Comparison of ENCODE assay signal across 1 cellular context in the genomic region with DNA sequence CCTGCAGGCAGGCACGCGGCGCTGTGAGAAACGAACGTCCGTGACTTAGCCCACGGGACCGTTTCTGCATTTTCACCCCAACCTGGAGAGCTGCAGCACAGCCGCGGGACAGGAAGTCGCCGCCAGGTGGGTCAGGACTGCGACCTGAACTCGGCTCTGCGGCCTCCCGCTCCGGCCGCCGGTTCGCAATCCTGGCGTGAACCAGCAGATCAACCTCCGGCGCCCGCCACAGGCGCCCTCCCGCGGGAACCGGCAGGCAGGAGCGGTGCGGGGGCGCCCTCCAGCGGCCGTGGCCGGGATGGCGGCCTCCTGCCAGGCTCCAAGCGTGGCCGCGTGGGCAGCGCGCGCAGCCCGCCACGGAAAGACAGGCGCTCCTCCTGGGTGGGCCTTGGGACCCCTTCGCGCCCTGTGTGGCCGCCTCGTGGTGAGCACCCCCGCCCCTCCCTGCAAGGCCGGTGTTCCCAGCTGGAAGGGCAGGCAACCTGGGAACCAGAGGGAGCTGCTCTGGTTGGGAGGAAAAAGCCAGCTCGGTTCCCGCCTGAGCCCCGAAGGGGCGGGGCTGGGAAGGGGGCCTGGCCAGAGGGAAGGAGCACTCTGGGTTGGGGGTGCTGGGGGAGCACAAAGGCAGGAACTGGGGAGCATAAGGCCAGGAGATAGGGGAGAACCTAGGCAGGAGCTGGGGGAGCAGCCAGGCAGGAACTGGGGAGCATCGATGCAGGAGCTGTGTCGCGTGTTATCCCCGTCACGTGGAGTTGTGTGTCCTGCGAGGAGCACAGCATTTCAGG.
TF ChIP-seq lines count a peak whose summit lies in the region.

No MANE protein-coding gene starts in this region.

TF ChIP-seq in HepG2, 621 proteins besides CTCF, POLR2A, EP300 and RAD21 (continues in another document):
- TF ChIP-seq KLF6 (CRISPR knock-in tag; IDR thresholded peaks at IDR 0.05) (peak; percentile 84), SMAD3 (CRISPR knock-in tag; IDR thresholded peaks at IDR 0.05) (0 out of 2 replicates have a peak, but pooled peaks have one; percentile 73), ZNF510 (CRISPR knock-in tag; IDR thresholded peaks at IDR 0.05; ENCODE audit: low read depth) (peak; percentile 48; the same call in 1 of the 2 replicates), CC2D1A (CRISPR knock-in tag; IDR thresholded peaks at IDR 0.05) (0 out of 2 replicates have a peak, but pooled peaks have one; percentile 48), ZNF256 (CRISPR knock-in tag; conservative IDR thresholded peaks at IDR 0.05) (no peak), NFE2L2 (IDR thresholded peaks at IDR 0.05; ENCODE audit: low read length) (peak; percentile 6; the same call in 1 of the 2 replicates), ZNF790 (CRISPR knock-in tag; IDR thresholded peaks at IDR 0.05; ENCODE audit: borderline replicate concordance) (0 out of 2 replicates have a peak, but pooled peaks have one; percentile 71), TOPORS (CRISPR knock-in tag; IDR thresholded peaks at IDR 0.05) (no peak; the same call in 1 of the 2 replicates), ZNF335 (CRISPR knock-in tag; IDR thresholded peaks at IDR 0.05) (0 out of 2 replicates have a peak, but pooled peaks have one; percentile 46), E2F5 (CRISPR knock-in tag; conservative IDR thresholded peaks at IDR 0.05) (peak; percentile 75), ZNF576 (CRISPR knock-in tag; IDR thresholded peaks at IDR 0.05) (no peak; the same call in 1 of the 2 replicates), TBX3 (IDR thresholded peaks at IDR 0.05; ENCODE audit: borderline replicate concordance) (no peak), MXI1 (IDR thresholded peaks at IDR 0.05; ENCODE audit: borderline replicate concordance, low read depth, low read length) (peak; percentile 68; the same call in 1 of the 3 replicates), KDM5B (CRISPR knock-in tag; IDR thresholded peaks at IDR 0.05; ENCODE audit: borderline replicate concordance) (peak; percentile 85; the same call in 1 of the 2 replicates), ZNF709 (CRISPR knock-in tag; IDR thresholded peaks at IDR 0.05) (no peak; the same call in 1 of the 2 replicates), ZNF331 (CRISPR knock-in tag; IDR thresholded peaks at IDR 0.05) (peak; percentile 75), NR1H2 (CRISPR knock-in tag; IDR thresholded peaks at IDR 0.05; ENCODE audit: borderline replicate concordance, low read depth) (no peak), NFKB2 (CRISPR knock-in tag; IDR thresholded peaks at IDR 0.05; ENCODE audit: borderline replicate concordance) (peak; percentile 58; the same call in 1 of the 2 replicates), ZNF550 (CRISPR knock-in tag; IDR thresholded peaks at IDR 0.05; ENCODE audit: borderline replicate concordance) (0 out of 2 replicates have a peak, but pooled peaks have one; percentile 32), MED8 (CRISPR knock-in tag; IDR thresholded peaks at IDR 0.05; ENCODE audit: insufficient replicate concordance) (no peak), HNF4A (CRISPR knock-in tag; IDR thresholded peaks at IDR 0.05) (peak; percentile 44), BHLHE40 (IDR thresholded peaks at IDR 0.05; ENCODE audit: low read length) (peak; percentile 58; the same call in 1 of the 2 replicates), BORCS8-MEF2B (CRISPR knock-in tag; IDR thresholded peaks at IDR 0.05) (peak; percentile 95), ZMYM4 (CRISPR knock-in tag; IDR thresholded peaks at IDR 0.05) (peak; percentile 63; the same call in 1 of the 2 replicates), ZSCAN25 (CRISPR knock-in tag; IDR thresholded peaks at IDR 0.05) (peak; percentile 89), ZNF407 (CRISPR knock-in tag; IDR thresholded peaks at IDR 0.05; ENCODE audit: not compliant biosample characterization) (peak; percentile 57), ZNF788 (CRISPR knock-in tag; IDR thresholded peaks at IDR 0.05; ENCODE audit: borderline replicate concordance) (peak; percentile 31; the same call in 1 of the 2 replicates), HMG20A (CRISPR knock-in tag; IDR thresholded peaks at IDR 0.05; ENCODE audit: borderline replicate concordance) (no peak), PHB2 (IDR thresholded peaks at IDR 0.05; ENCODE audit: partially characterized antibody) (no peak), NR2F6 (IDR thresholded peaks at IDR 0.05) (no peak), NR2F6 (CRISPR knock-in tag; IDR thresholded peaks at IDR 0.05) (peak; percentile 68; the same call in 1 of the 2 replicates)
- TF ChIP-seq, protein P1, sequence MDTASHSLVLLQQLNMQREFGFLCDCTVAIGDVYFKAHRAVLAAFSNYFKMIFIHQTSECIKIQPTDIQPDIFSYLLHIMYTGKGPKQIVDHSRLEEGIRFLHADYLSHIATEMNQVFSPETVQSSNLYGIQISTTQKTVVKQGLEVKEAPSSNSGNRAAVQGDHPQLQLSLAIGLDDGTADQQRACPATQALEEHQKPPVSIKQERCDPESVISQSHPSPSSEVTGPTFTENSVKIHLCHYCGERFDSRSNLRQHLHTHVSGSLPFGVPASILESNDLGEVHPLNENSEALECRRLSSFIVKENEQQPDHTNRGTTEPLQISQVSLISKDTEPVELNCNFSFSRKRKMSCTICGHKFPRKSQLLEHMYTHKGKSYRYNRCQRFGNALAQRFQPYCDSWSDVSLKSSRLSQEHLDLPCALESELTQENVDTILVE (CRISPR knock-in tag; IDR thresholded peaks at IDR 0.05) = peak; percentile 40; the same call in 1 of the 2 replicates
- TF ChIP-seq, protein P2, sequence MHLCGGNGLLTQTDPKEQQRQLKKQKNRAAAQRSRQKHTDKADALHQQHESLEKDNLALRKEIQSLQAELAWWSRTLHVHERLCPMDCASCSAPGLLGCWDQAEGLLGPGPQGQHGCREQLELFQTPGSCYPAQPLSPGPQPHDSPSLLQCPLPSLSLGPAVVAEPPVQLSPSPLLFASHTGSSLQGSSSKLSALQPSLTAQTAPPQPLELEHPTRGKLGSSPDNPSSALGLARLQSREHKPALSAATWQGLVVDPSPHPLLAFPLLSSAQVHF (CRISPR knock-in tag; IDR thresholded peaks at IDR 0.05) = peak; percentile 72; the same call in 1 of the 2 replicates
- TF ChIP-seq, protein P3, sequence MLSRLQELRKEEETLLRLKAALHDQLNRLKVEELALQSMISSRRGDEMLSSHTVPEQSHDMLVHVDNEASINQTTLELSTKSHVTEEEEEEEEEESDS (CRISPR knock-in tag; IDR thresholded peaks at IDR 0.05; ENCODE audit: borderline replicate concordance) = 0 out of 2 replicates have a peak, but pooled peaks have one; percentile 25
- TF ChIP-seq, protein P4, sequence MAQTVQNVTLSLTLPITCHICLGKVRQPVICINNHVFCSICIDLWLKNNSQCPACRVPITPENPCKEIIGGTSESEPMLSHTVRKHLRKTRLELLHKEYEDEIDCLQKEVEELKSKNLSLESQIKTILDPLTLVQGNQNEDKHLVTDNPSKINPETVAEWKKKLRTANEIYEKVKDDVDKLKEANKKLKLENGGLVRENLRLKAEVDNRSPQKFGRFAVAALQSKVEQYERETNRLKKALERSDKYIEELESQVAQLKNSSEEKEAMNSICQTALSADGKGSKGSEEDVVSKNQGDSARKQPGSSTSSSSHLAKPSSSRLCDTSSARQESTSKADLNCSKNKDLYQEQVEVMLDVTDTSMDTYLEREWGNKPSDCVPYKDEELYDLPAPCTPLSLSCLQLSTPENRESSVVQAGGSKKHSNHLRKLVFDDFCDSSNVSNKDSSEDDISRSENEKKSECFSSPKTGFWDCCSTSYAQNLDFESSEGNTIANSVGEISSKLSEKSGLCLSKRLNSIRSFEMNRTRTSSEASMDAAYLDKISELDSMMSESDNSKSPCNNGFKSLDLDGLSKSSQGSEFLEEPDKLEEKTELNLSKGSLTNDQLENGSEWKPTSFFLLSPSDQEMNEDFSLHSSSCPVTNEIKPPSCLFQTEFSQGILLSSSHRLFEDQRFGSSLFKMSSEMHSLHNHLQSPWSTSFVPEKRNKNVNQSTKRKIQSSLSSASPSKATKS (CRISPR knock-in tag; IDR thresholded peaks at IDR 0.05) = no peak
- TF ChIP-seq, protein P5, sequence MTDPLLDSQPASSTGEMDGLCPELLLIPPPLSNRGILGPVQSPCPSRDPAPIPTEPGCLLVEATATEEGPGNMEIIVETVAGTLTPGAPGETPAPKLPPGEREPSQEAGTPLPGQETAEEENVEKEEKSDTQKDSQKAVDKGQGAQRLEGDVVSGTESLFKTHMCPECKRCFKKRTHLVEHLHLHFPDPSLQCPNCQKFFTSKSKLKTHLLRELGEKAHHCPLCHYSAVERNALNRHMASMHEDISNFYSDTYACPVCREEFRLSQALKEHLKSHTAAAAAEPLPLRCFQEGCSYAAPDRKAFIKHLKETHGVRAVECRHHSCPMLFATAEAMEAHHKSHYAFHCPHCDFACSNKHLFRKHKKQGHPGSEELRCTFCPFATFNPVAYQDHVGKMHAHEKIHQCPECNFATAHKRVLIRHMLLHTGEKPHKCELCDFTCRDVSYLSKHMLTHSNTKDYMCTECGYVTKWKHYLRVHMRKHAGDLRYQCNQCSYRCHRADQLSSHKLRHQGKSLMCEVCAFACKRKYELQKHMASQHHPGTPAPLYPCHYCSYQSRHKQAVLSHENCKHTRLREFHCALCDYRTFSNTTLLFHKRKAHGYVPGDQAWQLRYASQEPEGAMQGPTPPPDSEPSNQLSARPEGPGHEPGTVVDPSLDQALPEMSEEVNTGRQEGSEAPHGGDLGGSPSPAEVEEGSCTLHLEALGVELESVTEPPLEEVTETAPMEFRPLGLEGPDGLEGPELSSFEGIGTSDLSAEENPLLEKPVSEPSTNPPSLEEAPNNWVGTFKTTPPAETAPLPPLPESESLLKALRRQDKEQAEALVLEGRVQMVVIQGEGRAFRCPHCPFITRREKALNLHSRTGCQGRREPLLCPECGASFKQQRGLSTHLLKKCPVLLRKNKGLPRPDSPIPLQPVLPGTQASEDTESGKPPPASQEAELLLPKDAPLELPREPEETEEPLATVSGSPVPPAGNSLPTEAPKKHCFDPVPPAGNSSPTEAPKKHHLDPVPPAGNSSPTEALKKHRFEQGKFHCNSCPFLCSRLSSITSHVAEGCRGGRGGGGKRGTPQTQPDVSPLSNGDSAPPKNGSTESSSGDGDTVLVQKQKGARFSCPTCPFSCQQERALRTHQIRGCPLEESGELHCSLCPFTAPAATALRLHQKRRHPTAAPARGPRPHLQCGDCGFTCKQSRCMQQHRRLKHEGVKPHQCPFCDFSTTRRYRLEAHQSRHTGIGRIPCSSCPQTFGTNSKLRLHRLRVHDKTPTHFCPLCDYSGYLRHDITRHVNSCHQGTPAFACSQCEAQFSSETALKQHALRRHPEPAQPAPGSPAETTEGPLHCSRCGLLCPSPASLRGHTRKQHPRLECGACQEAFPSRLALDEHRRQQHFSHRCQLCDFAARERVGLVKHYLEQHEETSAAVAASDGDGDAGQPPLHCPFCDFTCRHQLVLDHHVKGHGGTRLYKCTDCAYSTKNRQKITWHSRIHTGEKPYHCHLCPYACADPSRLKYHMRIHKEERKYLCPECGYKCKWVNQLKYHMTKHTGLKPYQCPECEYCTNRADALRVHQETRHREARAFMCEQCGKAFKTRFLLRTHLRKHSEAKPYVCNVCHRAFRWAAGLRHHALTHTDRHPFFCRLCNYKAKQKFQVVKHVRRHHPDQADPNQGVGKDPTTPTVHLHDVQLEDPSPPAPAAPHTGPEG (CRISPR knock-in tag; IDR thresholded peaks at IDR 0.05) = peak; percentile 100
